ENCODE assay signal across 19 cellular contexts in the genomic region with DNA sequence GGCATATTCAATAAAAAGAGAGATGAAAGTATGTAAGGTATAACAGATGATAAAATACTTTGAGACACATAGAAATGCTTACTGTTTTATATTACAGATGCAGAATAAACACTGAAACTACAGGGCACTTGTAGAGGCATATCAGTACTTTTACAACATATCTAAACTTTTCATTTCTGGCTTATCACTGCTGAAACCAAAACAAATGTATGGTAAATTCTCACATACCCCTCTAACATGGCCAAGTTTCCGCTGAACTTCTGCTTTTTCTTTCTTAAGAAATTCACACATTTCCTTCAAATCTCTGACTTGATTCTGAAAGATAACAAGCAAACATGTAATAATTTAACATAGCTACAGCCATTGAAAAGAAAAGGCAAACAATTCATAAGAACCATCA. TPM values are rescaled to one million over a fixed set of nuclear protein-coding genes. Genes with fewer than 3 reads are reported as not detected.
DNase-seq lines count a peak whose midpoint lies in the region; ATAC-seq and TF ChIP-seq lines count a peak whose summit lies in the region.
"Had no signal": no experiment of that assay in that cellular context is flagged by ENCODE, and none has a peak within 500 bp of the region (broad histone marks: within the 10 kb centered on the region; RNA-seq: fewer than 3 reads in every experiment).

No MANE protein-coding gene starts in this region.

- 88 to 96% (median 91%) methylated on average over 1 of the region's 1 CpG for WGBS in psoas muscle, 3 donors

- peaks cover 4% of the 10 kb centered on the region for H3K4me1 Mint-ChIP-seq in chondrocyte (ENCODE audit: low read depth)

- no peaks in the 10 kb centered on the region for H3K27me3 ChIP-seq in psoas muscle (ENCODE audit: insufficient read depth in 3 of 3, low read length in 2 of 3)
- no peaks in the 10 kb centered on the region for H3K27me3 ChIP-seq in left ventricle myocardium inferior (ENCODE audit: low read depth)
- H3K27me3 ChIP-seq: colonic mucosa, gastroesophageal sphincter, suprapubic skin had no signal

- H3K4me1 ChIP-seq in psoas muscle: no peaks in the 10 kb centered on the region
- H3K4me1 ChIP-seq in left ventricle myocardium inferior: peaks cover 6% of the 10 kb centered on the region
- H3K4me1 ChIP-seq: colonic mucosa, gastroesophageal sphincter, suprapubic skin had no signal

- H3K9me3 Mint-ChIP-seq in chondrocyte (ENCODE audit: low read depth): no peaks in the 10 kb centered on the region
- H3K9me3 Mint-ChIP-seq: activated CD4-positive, alpha-beta T cell treated with anti-CD3 and anti-CD28 coated beads, Interleukin-2, amount 10 ng/mL, durations not matched to agents 24 days and 14 days; activated naive CD4-positive, alpha-beta T cell treated with anti-CD3 and anti-CD28 coated beads, Interleukin-2, amount 50 U/mL, for 24 hours had no signal

- intact Hi-C loops in psoas muscle (cut with DNase I) (no loop called here), left ventricle myocardium inferior (cut with micrococcal nuclease) (no loop called here)

- H3K9me3 ChIP-seq in psoas muscle (no peaks in the 10 kb centered on the region), left ventricle myocardium inferior (replicated peaks) (no peaks in the 10 kb centered on the region)
- H3K9me3 ChIP-seq: colonic mucosa, gastroesophageal sphincter, suprapubic skin had no signal

- H3K36me3 ChIP-seq in psoas muscle (ENCODE audit: insufficient read depth in 1 of 2, low read depth in 1 of 2): peaks cover 0 to 61% of the 10 kb centered on the region in 2 donors
- H3K36me3 ChIP-seq in left ventricle myocardium inferior: peaks cover 35% of the 10 kb centered on the region
- H3K36me3 ChIP-seq: colonic mucosa had no signal

- H3K4me3 Mint-ChIP-seq in chondrocyte (ENCODE audit: unreplicated experiment): no peak overlapping the region
- H3K4me3 Mint-ChIP-seq: activated CD4-positive, alpha-beta T cell treated with anti-CD3 and anti-CD28 coated beads, Interleukin-2, amount 10 ng/mL, durations not matched to agents 24 days and 14 days; activated naive CD4-positive, alpha-beta T cell treated with anti-CD3 and anti-CD28 coated beads, Interleukin-2, amount 50 U/mL, for 24 hours had no signal

- no peak for TF ChIP-seq CTCF in GM12864 (IDR thresholded peaks at IDR 0.05; ENCODE audit: low read depth, low read length, missing control alignments)
- no peak for TF ChIP-seq CTCF in psoas muscle (IDR thresholded peaks at IDR 0.05)
- TF ChIP-seq CTCF in left ventricle myocardium inferior (IDR thresholded peaks at IDR 0.05; ENCODE audit: borderline replicate concordance): no peak
- TF ChIP-seq CTCF in chondrocyte (IDR thresholded peaks at IDR 0.05): no peak

- H3K4me3 ChIP-seq in GM12864 (ENCODE audit: low read depth, low read length): no peak overlapping the region
- no peak overlapping the region for H3K4me3 ChIP-seq in psoas muscle
- no peak overlapping the region for H3K4me3 ChIP-seq in left ventricle myocardium inferior
- H3K4me3 ChIP-seq: colonic mucosa, gastroesophageal sphincter, K562, suprapubic skin had no signal

- no peaks in the 10 kb centered on the region for H3K27me3 Mint-ChIP-seq in chondrocyte (ENCODE audit: low read depth)
- H3K27me3 Mint-ChIP-seq: activated CD4-positive, alpha-beta T cell treated with anti-CD3 and anti-CD28 coated beads, Interleukin-2, amount 10 ng/mL, durations not matched to agents 24 days and 14 days; activated naive CD4-positive, alpha-beta T cell treated with anti-CD3 and anti-CD28 coated beads, Interleukin-2, amount 50 U/mL, for 24 hours had no signal

- ATAC-seq in GM19351 (IDR thresholded peaks at IDR 0.05; ENCODE audit: unreplicated experiment) (peak; percentile 68), HG02798 (IDR thresholded peaks at IDR 0.05; ENCODE audit: poor library complexity, unreplicated experiment) (peak; percentile 72), HG03469 (IDR thresholded peaks at IDR 0.05; ENCODE audit: unreplicated experiment) (peak; percentile 63), psoas muscle (no peak)
- ATAC-seq: gastroesophageal sphincter, K562, left lobe of liver had no signal

- H3K27ac ChIP-seq in psoas muscle (no peak overlapping the region), left ventricle myocardium inferior (replicated peaks) (no peak overlapping the region)
- H3K27ac ChIP-seq: colonic mucosa, gastroesophageal sphincter, suprapubic skin had no signal

- H3K27ac Mint-ChIP-seq in chondrocyte (ENCODE audit: unreplicated experiment): no peak overlapping the region
- H3K27ac Mint-ChIP-seq: activated CD4-positive, alpha-beta T cell treated with anti-CD3 and anti-CD28 coated beads, Interleukin-2, amount 10 ng/mL, durations not matched to agents 24 days and 14 days; activated naive CD4-positive, alpha-beta T cell treated with anti-CD3 and anti-CD28 coated beads, Interleukin-2, amount 50 U/mL, for 24 hours had no signal

- peaks cover 25% of the 10 kb centered on the region for H3K36me3 Mint-ChIP-seq in chondrocyte (ENCODE audit: low read depth)

- DNase-seq in GM12864 (ENCODE audit: low read depth): peak; percentile 22
- no peak for DNase-seq in psoas muscle
- DNase-seq in left ventricle myocardium inferior: no peak
- no peak for DNase-seq in chondrocyte (ENCODE audit: low spot score)
- DNase-seq in stimulated activated naive CD4-positive, alpha-beta T cell treated with Interleukin-2 at 50 U/mL for 16 hours (lab: John Stamatoyannopoulos, UW): no peak
- DNase-seq: activated CD4-positive, alpha-beta T cell treated with anti-CD3 and anti-CD28 coated beads, Interleukin-2, amount 10 ng/mL, durations not matched to agents 24 days and 14 days; colonic mucosa; occipital lobe; stimulated activated CD4-positive, alpha-beta T cell treated with anti-CD3 and anti-CD28 coated beads, Interleukin-4, amount 100 ng/mL, for 24 hours had no signal

RNA-seq across cellular contexts. Expression of a gene that starts 33.3 kb away (rescaled TPM):
- total RNA-seq in psoas muscle (under 1 TPM in 1 of 4 donors, not detected in 3; 0.20 TPM), left ventricle myocardium inferior (not detected), chondrocyte (0.31 TPM in 1 of 3 replicates, not detected in the others)
- polyA plus RNA-seq in psoas muscle: under 1 TPM in 2 of 3 donors, not detected in 1; 0.09 TPM
- total RNA-seq: activated CD4-positive, alpha-beta T cell treated with anti-CD3 and anti-CD28 coated beads, Interleukin-2, amount 10 ng/mL, durations not matched to agents 24 days and 14 days; gastroesophageal sphincter; H4; NCI-H460; occipital lobe; suprapubic skin had no signal

Comparison
In these comparisons a context has a peak if more than half of its experiments do, and no peak if none do; other contexts are left out.
1. ATAC-seq: peak in GM19351 (single experiment), HG02798 (single experiment) and HG03469 (single experiment); none in psoas muscle (0 of 4).